Comparison of ENCODE assay signal across 12 cellular contexts in the genomic region with DNA sequence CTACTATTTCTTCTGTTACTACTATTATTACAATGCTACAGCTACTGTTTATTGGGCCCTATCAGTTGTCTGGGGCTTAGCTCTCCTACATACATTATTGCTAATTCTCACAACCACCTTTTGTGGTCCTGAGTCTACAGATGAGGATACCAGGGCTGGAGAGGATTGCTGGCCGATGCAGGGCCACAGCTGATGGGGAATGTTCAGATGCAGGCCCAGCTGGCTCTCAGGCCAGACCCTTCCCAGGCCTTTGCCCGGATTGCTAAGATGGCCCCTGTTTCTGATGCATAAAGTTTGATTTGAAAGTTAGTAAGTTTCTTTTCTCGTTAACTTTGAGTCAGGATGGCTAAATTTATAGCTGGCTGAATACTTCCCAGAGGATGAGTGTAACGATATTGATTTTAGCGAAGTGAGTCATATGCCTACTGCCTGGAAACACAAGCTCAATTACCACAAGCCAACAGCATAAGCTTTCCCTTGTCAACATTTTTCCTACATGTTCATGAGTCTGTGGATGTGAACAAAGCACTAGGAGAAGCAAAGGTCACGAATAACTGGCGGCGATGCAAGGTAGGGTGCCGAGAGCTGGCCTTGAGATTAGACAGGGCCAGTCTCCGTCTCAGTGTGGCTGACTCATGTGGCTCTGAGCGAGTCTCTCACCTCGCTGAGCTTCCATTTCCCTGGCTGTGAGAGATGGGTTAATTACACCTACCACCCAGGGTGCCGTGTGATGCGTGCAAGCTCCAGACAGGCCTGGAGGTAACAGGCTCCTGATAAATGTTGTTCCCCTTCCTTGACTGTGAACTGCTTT.
A peak's percentile ranks its signal among the peaks of the same experiment; 100 is the strongest.
DNase-seq lines count a peak whose midpoint lies in the region; TF ChIP-seq lines count a peak whose summit lies in the region.
"Had no signal": no experiment of that assay in that cellular context is flagged by ENCODE, and none has a peak within 500 bp of the region (broad histone marks: within the 10 kb centered on the region; RNA-seq: fewer than 3 reads in every experiment).

No MANE protein-coding gene starts in this region.

- TF ChIP-seq CTCF in chondrocyte (IDR thresholded peaks at IDR 0.05) (no peak), osteoblast (IDR thresholded peaks at IDR 0.05; ENCODE audit: extremely low read depth, low read depth, low read length) (no peak), GM13976 (IDR thresholded peaks at IDR 0.05; ENCODE audit: borderline replicate concordance, control extremely low read depth, extremely low read depth, insufficient read depth, missing control alignments) (no peak)

- H3K27me3 Mint-ChIP-seq in chondrocyte (ENCODE audit: low read depth): no peaks in the 10 kb centered on the region
- H3K27me3 Mint-ChIP-seq in activated naive CD4-positive, alpha-beta T cell treated with anti-CD3 and anti-CD28 coated beads for 36 hours (ENCODE audit: low read depth): no peaks in the 10 kb centered on the region
- H3K27me3 Mint-ChIP-seq: activated CD4-positive, alpha-beta memory T cell treated with anti-CD3 and anti-CD28 coated beads for 36 hours; stimulated activated naive CD8-positive, alpha-beta T cell treated with anti-CD3 and anti-CD28 coated beads, Interleukin-15, Interleukin-2, amounts not matched to agents 100 ng/mL and 50 ng/mL, for 24 hours had no signal

- H3K4me1 Mint-ChIP-seq in chondrocyte (ENCODE audit: low read depth): peaks cover 71% of the 10 kb centered on the region
- no peaks in the 10 kb centered on the region for H3K4me1 Mint-ChIP-seq in activated naive CD4-positive, alpha-beta T cell treated with anti-CD3 and anti-CD28 coated beads for 36 hours (ENCODE audit: low read depth)
- H3K4me1 Mint-ChIP-seq: neural crest cell had no signal

- H3K9me3 Mint-ChIP-seq in chondrocyte (ENCODE audit: low read depth): no peaks in the 10 kb centered on the region
- no peaks in the 10 kb centered on the region for H3K9me3 Mint-ChIP-seq in activated naive CD4-positive, alpha-beta T cell treated with anti-CD3 and anti-CD28 coated beads for 36 hours
- H3K9me3 Mint-ChIP-seq: activated CD4-positive, alpha-beta memory T cell treated with anti-CD3 and anti-CD28 coated beads for 36 hours; neural crest cell; stimulated activated naive CD8-positive, alpha-beta T cell treated with anti-CD3 and anti-CD28 coated beads, Interleukin-15, Interleukin-2, amounts not matched to agents 100 ng/mL and 50 ng/mL, for 24 hours had no signal

- H3K27me3 ChIP-seq in osteoblast (ENCODE audit: insufficient read depth, low read length): no peaks in the 10 kb centered on the region

- peak overlapping the region; percentile 33 for H3K4me3 ChIP-seq in osteoblast (ENCODE audit: insufficient read depth, low read length)

- no peaks in the 10 kb centered on the region for H4K20me1 ChIP-seq in osteoblast (ENCODE audit: insufficient read depth, low read length)

- intact Hi-C loops in activated naive CD4-positive, alpha-beta T cell treated with anti-CD3 and anti-CD28 coated beads for 36 hours (cut with micrococcal nuclease): no loop called here

- H3K4me3 Mint-ChIP-seq in chondrocyte (ENCODE audit: unreplicated experiment): peak overlapping the region; percentile 20
- no peak overlapping the region for H3K4me3 Mint-ChIP-seq in activated naive CD4-positive, alpha-beta T cell treated with anti-CD3 and anti-CD28 coated beads for 36 hours
- H3K4me3 Mint-ChIP-seq: activated CD4-positive, alpha-beta memory T cell treated with anti-CD3 and anti-CD28 coated beads for 36 hours; neural crest cell; stimulated activated naive CD8-positive, alpha-beta T cell treated with anti-CD3 and anti-CD28 coated beads, Interleukin-15, Interleukin-2, amounts not matched to agents 100 ng/mL and 50 ng/mL, for 24 hours had no signal

- H3K27ac Mint-ChIP-seq in chondrocyte (ENCODE audit: unreplicated experiment): peak overlapping the region; percentile 97
- H3K27ac Mint-ChIP-seq in activated naive CD4-positive, alpha-beta T cell treated with anti-CD3 and anti-CD28 coated beads for 36 hours: no peak overlapping the region
- H3K27ac Mint-ChIP-seq: activated CD4-positive, alpha-beta memory T cell treated with anti-CD3 and anti-CD28 coated beads for 36 hours; stimulated activated naive CD8-positive, alpha-beta T cell treated with anti-CD3 and anti-CD28 coated beads, Interleukin-15, Interleukin-2, amounts not matched to agents 100 ng/mL and 50 ng/mL, for 24 hours had no signal

- DNase-seq in ELR (ENCODE audit: low read depth) (peak; percentile 94), NCI-H2227 (lab: John Stamatoyannopoulos, UW; ENCODE audit: unreplicated experiment) (peak; percentile 57), chondrocyte (ENCODE audit: low spot score) (no peak), osteoblast (ENCODE audit: insufficient read length, low spot score, missing footprints) (peak; percentile 97), NCI-H524 treated with DMSO at 0.1 percent for 48 hours (lab: John Stamatoyannopoulos, UW) (no peak), NCI-H774 (lab: John Stamatoyannopoulos, UW) (no peak), GM13976 (ENCODE audit: low spot score) (no peak)
- DNase-seq in activated naive CD4-positive, alpha-beta T cell treated with anti-CD3 and anti-CD28 coated beads for 36 hours: no peak
- DNase-seq: activated CD4-positive, alpha-beta memory T cell treated with anti-CD3 and anti-CD28 coated beads for 36 hours; NCI-H1105 treated with DMSO at 0.1 percent for 48 hours had no signal

- in situ Hi-C loops in GM13976 (cut with MboI; ENCODE audit: low sequenced_read_pairs, unreplicated experiment): no loop called here

- H3K36me3 ChIP-seq in osteoblast (ENCODE audit: insufficient read depth, low read length): no peaks in the 10 kb centered on the region

- peak overlapping the region; percentile 92 for H3K27ac ChIP-seq in osteoblast (ENCODE audit: low read depth, low read length)

- no peaks in the 10 kb centered on the region for H3K36me3 Mint-ChIP-seq in chondrocyte (ENCODE audit: low read depth)
- H3K36me3 Mint-ChIP-seq in activated naive CD4-positive, alpha-beta T cell treated with anti-CD3 and anti-CD28 coated beads for 36 hours (ENCODE audit: low read depth): peaks cover 3% of the 10 kb centered on the region
- H3K36me3 Mint-ChIP-seq: activated CD4-positive, alpha-beta memory T cell treated with anti-CD3 and anti-CD28 coated beads for 36 hours had no signal

- H3K79me2 ChIP-seq in osteoblast (ENCODE audit: insufficient read depth, low read length): no peaks in the 10 kb centered on the region

- no peaks in the 10 kb centered on the region for H3K9me3 ChIP-seq in osteoblast (ENCODE audit: low read depth, low read length)

- H3K4me2 ChIP-seq in osteoblast (ENCODE audit: insufficient read depth, low read length): peak overlapping the region; percentile 47

- CTCF ChIA-PET in activated naive CD4-positive, alpha-beta T cell treated with anti-CD3 and anti-CD28 coated beads for 36 hours (lab: Charles Lee): interaction anchor here (0.6 to 1.0 kb wide), 3 partner anchors 10 to 34 kb away, joined by 4 read pairs; no protein-coding TSS in a partner anchor

- peak overlapping the region; percentile 21 for H2AFZ ChIP-seq in osteoblast (ENCODE audit: low read length)

- peaks cover 22% of the 10 kb centered on the region for H3K4me1 ChIP-seq in osteoblast (ENCODE audit: insufficient read depth, low read length)

Comparison
In these comparisons a context has a peak if more than half of its experiments do, and no peak if none do; other contexts are left out.
1. DNase-seq: peak in ELR (single experiment), NCI-H2227 (single experiment) and osteoblast (single experiment); none in chondrocyte (single experiment), NCI-H524 treated with DMSO at 0.1 percent for 48 hours (single experiment), NCI-H774 (single experiment), activated naive CD4-positive, alpha-beta T cell treated with anti-CD3 and anti-CD28 coated beads for 36 hours (single experiment) and GM13976 (single experiment).